25 cellular contexts compared by ENCODE assay signal in genomic region chr17:78651551-78651950, GRCh38.
"Had no signal": no experiment of that assay in that cellular context is flagged by ENCODE, and none has a peak within 500 bp of the region (broad histone marks: within the 10 kb centered on the region; RNA-seq: fewer than 3 reads in every experiment).

No MANE protein-coding gene starts in this region.

- H3K27ac Mint-ChIP-seq: activated CD8-positive, alpha-beta memory T cell treated with anti-CD3 and anti-CD28 coated beads, Interleukin-2, amount 10 ng/mL, durations not matched to agents 7 days and 5 days; activated CD8-positive, alpha-beta T cell treated with anti-CD3 and anti-CD28 coated beads for 36 hours; activated naive CD4-positive, alpha-beta T cell treated with anti-CD3 and anti-CD28 coated beads, Interleukin-2, amount 50 U/mL, for 24 hours; endodermal cell; stimulated activated memory B cell treated with anti-CD40 and anti-IgM and Interleukin-4, amounts not matched to agents 10 μg/mL and 1 μg/mL and 100 μg/mL, for 72 hours; T-helper 2 cell treated with Interferon-gamma antibody and Interleukin-4, amounts not matched to agents 5 μg/mL and 100 μg/mL, for 36 hours had no signal

- H3K4me2 ChIP-seq: smooth muscle cell had no signal

- H3K27me3 ChIP-seq: ascending aorta, gastroesophageal sphincter, heart left ventricle, right lobe of liver, testis, vagina had no signal

- H3K9me3 ChIP-seq: ascending aorta, esophagus squamous epithelium, right lobe of liver, testis, vagina had no signal

- H3K4me3 ChIP-seq: ascending aorta, coronary artery, esophagus squamous epithelium, gastroesophageal sphincter, heart left ventricle, right lobe of liver, smooth muscle cell, testis, vagina had no signal

- DNase-seq: activated CD4-positive, alpha-beta T cell treated with anti-CD3 and anti-CD28 coated beads, Interleukin-2, amount 10 ng/mL, durations not matched to agents 7 days and 5 days; activated CD4-positive, CD25-positive, alpha-beta regulatory T cell treated with anti-CD3 and anti-CD28 coated beads, Interleukin-2, amount 50 U/mL, for 72 hours; activated CD8-positive, alpha-beta memory T cell treated with anti-CD3 and anti-CD28 coated beads, Interleukin-2, amount 10 ng/mL, durations not matched to agents 7 days and 5 days; activated CD8-positive, alpha-beta T cell treated with anti-CD3 and anti-CD28 coated beads for 36 hours; activated gamma-delta T cell treated with Interleukin-2 at 50 U/mL for 16 hours; endodermal cell; esophagus squamous epithelium; heart left ventricle; left colon; mesenchymal stem cell; nucleus accumbens; right lobe of liver; stimulated activated CD4-positive, alpha-beta T cell treated with anti-CD3 and anti-CD28 coated beads, Interleukin-15, amount 100 ng/mL, for 24 hours; testis; trophoblast cell; WERI-Rb-1 had no signal

- H3K36me3 ChIP-seq: ascending aorta, esophagus squamous epithelium, gastroesophageal sphincter, heart left ventricle, right lobe of liver, vagina, WERI-Rb-1 had no signal

- H3K4me1 Mint-ChIP-seq: activated naive CD4-positive, alpha-beta T cell treated with anti-CD3 and anti-CD28 coated beads, Interleukin-2, amount 50 U/mL, for 24 hours; central memory CD8-positive, alpha-beta T cell; endodermal cell had no signal

- H3K4me3 Mint-ChIP-seq: activated CD4-positive, alpha-beta T cell treated with anti-CD3 and anti-CD28 coated beads, Interleukin-2, amount 10 ng/mL, durations not matched to agents 7 days and 5 days; activated CD8-positive, alpha-beta memory T cell treated with anti-CD3 and anti-CD28 coated beads, Interleukin-2, amount 10 ng/mL, durations not matched to agents 7 days and 5 days; activated CD8-positive, alpha-beta T cell treated with anti-CD3 and anti-CD28 coated beads for 36 hours; activated naive CD4-positive, alpha-beta T cell treated with anti-CD3 and anti-CD28 coated beads, Interleukin-2, amount 50 U/mL, for 24 hours; central memory CD8-positive, alpha-beta T cell; endodermal cell; stimulated activated memory B cell treated with anti-CD40 and anti-IgM and Interleukin-4, amounts not matched to agents 10 μg/mL and 1 μg/mL and 100 μg/mL, for 72 hours; T-helper 2 cell treated with Interferon-gamma antibody and Interleukin-4, amounts not matched to agents 5 μg/mL and 100 μg/mL, for 36 hours had no signal

- H3K4me1 ChIP-seq: ascending aorta, esophagus squamous epithelium, gastroesophageal sphincter, right lobe of liver, testis, vagina had no signal

- H3K9me3 Mint-ChIP-seq: activated naive CD4-positive, alpha-beta T cell treated with anti-CD3 and anti-CD28 coated beads, Interleukin-2, amount 50 U/mL, for 24 hours; central memory CD8-positive, alpha-beta T cell had no signal

- ATAC-seq: activated CD8-positive, alpha-beta memory T cell treated with anti-CD3 and anti-CD28 coated beads, Interleukin-2, amount 10 ng/mL, durations not matched to agents 7 days and 5 days; activated CD8-positive, alpha-beta T cell treated with anti-CD3 and anti-CD28 coated beads for 36 hours; gastroesophageal sphincter; heart left ventricle; left colon; right lobe of liver; stimulated activated memory B cell treated with anti-CD40 and anti-IgM and Interleukin-4, amounts not matched to agents 10 μg/mL and 1 μg/mL and 100 μg/mL, for 72 hours had no signal

- H3K27ac ChIP-seq: ascending aorta, coronary artery, esophagus squamous epithelium, gastroesophageal sphincter, right lobe of liver, testis, vagina, WERI-Rb-1 had no signal

- H3K27me3 Mint-ChIP-seq: activated naive CD4-positive, alpha-beta T cell treated with anti-CD3 and anti-CD28 coated beads, Interleukin-2, amount 50 U/mL, for 24 hours had no signal
